Comparison of ENCODE assay signal across 20 cellular contexts in the genomic region with DNA sequence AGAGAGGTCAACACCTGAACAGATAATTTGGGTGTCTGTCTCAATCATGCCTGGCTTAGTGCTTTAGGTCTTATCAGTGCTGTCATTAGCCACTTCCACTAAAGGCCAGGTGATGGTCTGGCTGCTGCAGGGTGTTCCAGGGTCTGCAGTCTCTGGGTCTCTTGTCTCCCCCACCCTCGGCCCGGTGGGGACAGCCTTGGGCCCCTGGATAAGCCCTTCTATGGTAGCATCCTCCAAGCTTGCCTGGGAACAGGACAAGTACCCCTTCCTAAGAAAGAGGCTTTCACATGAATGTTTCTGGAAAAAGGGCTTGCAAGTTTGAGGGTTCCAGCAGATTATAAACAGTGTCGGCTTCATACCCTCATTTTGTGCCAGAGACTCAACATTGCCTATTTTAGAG. TPM values are rescaled to one million over a fixed set of nuclear protein-coding genes. Genes with fewer than 3 reads are reported as not detected.
DNase-seq lines count a peak whose midpoint lies in the region; ATAC-seq and TF ChIP-seq lines count a peak whose summit lies in the region.
"Had no signal": no experiment of that assay in that cellular context is flagged by ENCODE, and none has a peak within 500 bp of the region (broad histone marks: within the 10 kb centered on the region; RNA-seq: fewer than 3 reads in every experiment).

No MANE protein-coding gene starts in this region.

- no peak for TF ChIP-seq EP300 in tibial nerve (IDR thresholded peaks at IDR 0.05)

- 78% methylated on average over 3 of the region's 3 CpGs for WGBS in hepatocyte (ENCODE audit: low lambda C conversion rate, missing lambda C conversion rate)
- WGBS in tibial nerve, 2 donors = 41 to 63% methylated on average over 3 of the region's 3 CpGs

- peak overlapping the region; percentile 31 for H3K4me2 ChIP-seq in Karpas-422 (ENCODE audit: low read depth, low read length, poor library complexity, severe bottlenecking)
- H3K4me2 ChIP-seq in hepatocyte = no peak overlapping the region
- H3K4me2 ChIP-seq: BLaER1 had no signal

- H2AFZ ChIP-seq in Karpas-422 (ENCODE audit: low read length) (0 out of 2 replicates have a peak overlapping the region, but pooled peaks have one; percentile 30), hepatocyte (no peak overlapping the region)

- intact Hi-C loops in posterior vena cava (cut with DNase I) = no loop called here

- H3K27ac ChIP-seq in Karpas-422 (ENCODE audit: low read length) (peak overlapping the region; percentile 83), hepatocyte (peak overlapping the region; percentile 45), tibial nerve (peak overlapping the region in 3 of 4 donors; percentile 26 to 51 (median 48))
- H3K27ac ChIP-seq: BLaER1 had no signal

- H3K9me2 ChIP-seq in Karpas-422 (replicated peaks; ENCODE audit: insufficient read depth, low read length) = no peaks in the 10 kb centered on the region
- H3K9me2 ChIP-seq in hepatocyte (replicated peaks; ENCODE audit: insufficient read depth) = no peaks in the 10 kb centered on the region

- H3K79me2 ChIP-seq in Karpas-422 (ENCODE audit: low read length) (no peaks in the 10 kb centered on the region), hepatocyte (no peaks in the 10 kb centered on the region)

- H3K9me3 ChIP-seq in Karpas-422 (ENCODE audit: low read length) = no peaks in the 10 kb centered on the region
- H3K9me3 ChIP-seq in hepatocyte (ENCODE audit: low read depth) = no peaks in the 10 kb centered on the region
- no peaks in the 10 kb centered on the region for H3K9me3 ChIP-seq in tibial nerve
- H3K9me3 ChIP-seq: BE2C, BLaER1 had no signal

- H3K9ac ChIP-seq in Karpas-422 (ENCODE audit: low read length) = 0 out of 2 replicates have a peak overlapping the region, but pooled peaks have one; percentile 7
- H3K9ac ChIP-seq: BLaER1 had no signal

- DNase-seq in Karpas-422 (no peak), hepatocyte (ENCODE audit: low spot score) (no peak), posterior vena cava (ENCODE audit: low spot score) (peak; percentile 7), tibial nerve (ENCODE audit: low spot score in 2 of 2) (no peak), NCI-H1105 (lab: John Stamatoyannopoulos, UW) (no peak)
- DNase-seq: 8988T; ACHN; BE2C; C1 segment of cervical spinal cord; CD4-positive, alpha-beta memory T cell; CD4-positive, CD25-positive, alpha-beta regulatory T cell; CD8-positive, alpha-beta memory T cell; COR-L47; DMS79 treated with DMSO at 0.1 percent for 48 hours; GF-D8 had no signal

- H3K36me3 ChIP-seq in Karpas-422 (ENCODE audit: insufficient read depth, low read length) = no peaks in the 10 kb centered on the region
- H3K36me3 ChIP-seq in hepatocyte (replicated peaks; ENCODE audit: insufficient read depth, low read depth) = no peaks in the 10 kb centered on the region
- no peaks in the 10 kb centered on the region for H3K36me3 ChIP-seq in tibial nerve
- H3K36me3 ChIP-seq: BE2C, BLaER1 had no signal

- H3K4me3 ChIP-seq in Karpas-422 (ENCODE audit: low read length) = no peak overlapping the region
- H3K4me3 ChIP-seq in hepatocyte = no peak overlapping the region
- H3K4me3 ChIP-seq in tibial nerve = no peak overlapping the region
- H3K4me3 ChIP-seq: BLaER1 had no signal

- H4K20me1 ChIP-seq in Karpas-422 (ENCODE audit: insufficient read depth, low read depth, low read length) (no peaks in the 10 kb centered on the region), hepatocyte (ENCODE audit: insufficient read depth, poor library complexity, severe bottlenecking) (no peaks in the 10 kb centered on the region)
- H4K20me1 ChIP-seq: BLaER1 had no signal

- peaks cover 71% of the 10 kb centered on the region for H3K4me1 ChIP-seq in Karpas-422 (ENCODE audit: low read length)
- H3K4me1 ChIP-seq in hepatocyte (ENCODE audit: insufficient read depth) = peaks cover 8% of the 10 kb centered on the region
- peaks cover 0 to 59% (median 7%) of the 10 kb centered on the region in 4 donors for H3K4me1 ChIP-seq in tibial nerve

- TF ChIP-seq POLR2A in tibial nerve (IDR thresholded peaks at IDR 0.05) = no peak

- H3K27me3 ChIP-seq in Karpas-422 (ENCODE audit: low read length) (no peaks in the 10 kb centered on the region), hepatocyte (no peaks in the 10 kb centered on the region), tibial nerve (no peaks in the 10 kb centered on the region)
- H3K27me3 ChIP-seq: BE2C, BLaER1 had no signal

- TF ChIP-seq CTCF in hepatocyte (IDR thresholded peaks at IDR 0.05; ENCODE audit: poor library complexity) (no peak), tibial nerve (IDR thresholded peaks at IDR 0.05) (no peak)

- ATAC-seq in GM18909 (IDR thresholded peaks at IDR 0.05; ENCODE audit: poor library complexity, unreplicated experiment) (no peak), GM18907 (IDR thresholded peaks at IDR 0.05; ENCODE audit: unreplicated experiment) (no peak)

RNA-seq across cellular contexts. Expression of gene ZNF536, which starts 29.3 kb away (rescaled TPM):
- total RNA-seq in Karpas-422 (2014; rRNA removed; shearing (Covaris generic); ENCODE audit: low replicate concordance) = 7.0 and 11.6 TPM in 2 replicates
- total RNA-seq in hepatocyte (6.5 and 7.5 TPM in 2 replicates), posterior vena cava (1 to 10 TPM; 2.8 to 3.6 TPM), tibial nerve (10 to 100 TPM; 30.8 to 48.7 (median 40.8) TPM)
- 3.6 and 4.1 TPM in 2 replicates for polyA plus RNA-seq in hepatocyte
- total RNA-seq: CD8-positive, alpha-beta memory T cell had no signal
- polyA plus RNA-seq: AG04450; CD14-positive monocyte; CD4-positive, alpha-beta memory T cell; CD8-positive, alpha-beta memory T cell had no signal
